In genomic region chr4:175253184-175253902, GRCh38 we compare ENCODE assay signal across 1 cellular context.
TF ChIP-seq lines count a peak whose summit lies in the region.

No MANE protein-coding gene starts in this region.

TF ChIP-seq in H1, 55 proteins besides CTCF, POLR2A, EP300 and RAD21 (continued from another document):
- TF ChIP-seq, protein P1, sequence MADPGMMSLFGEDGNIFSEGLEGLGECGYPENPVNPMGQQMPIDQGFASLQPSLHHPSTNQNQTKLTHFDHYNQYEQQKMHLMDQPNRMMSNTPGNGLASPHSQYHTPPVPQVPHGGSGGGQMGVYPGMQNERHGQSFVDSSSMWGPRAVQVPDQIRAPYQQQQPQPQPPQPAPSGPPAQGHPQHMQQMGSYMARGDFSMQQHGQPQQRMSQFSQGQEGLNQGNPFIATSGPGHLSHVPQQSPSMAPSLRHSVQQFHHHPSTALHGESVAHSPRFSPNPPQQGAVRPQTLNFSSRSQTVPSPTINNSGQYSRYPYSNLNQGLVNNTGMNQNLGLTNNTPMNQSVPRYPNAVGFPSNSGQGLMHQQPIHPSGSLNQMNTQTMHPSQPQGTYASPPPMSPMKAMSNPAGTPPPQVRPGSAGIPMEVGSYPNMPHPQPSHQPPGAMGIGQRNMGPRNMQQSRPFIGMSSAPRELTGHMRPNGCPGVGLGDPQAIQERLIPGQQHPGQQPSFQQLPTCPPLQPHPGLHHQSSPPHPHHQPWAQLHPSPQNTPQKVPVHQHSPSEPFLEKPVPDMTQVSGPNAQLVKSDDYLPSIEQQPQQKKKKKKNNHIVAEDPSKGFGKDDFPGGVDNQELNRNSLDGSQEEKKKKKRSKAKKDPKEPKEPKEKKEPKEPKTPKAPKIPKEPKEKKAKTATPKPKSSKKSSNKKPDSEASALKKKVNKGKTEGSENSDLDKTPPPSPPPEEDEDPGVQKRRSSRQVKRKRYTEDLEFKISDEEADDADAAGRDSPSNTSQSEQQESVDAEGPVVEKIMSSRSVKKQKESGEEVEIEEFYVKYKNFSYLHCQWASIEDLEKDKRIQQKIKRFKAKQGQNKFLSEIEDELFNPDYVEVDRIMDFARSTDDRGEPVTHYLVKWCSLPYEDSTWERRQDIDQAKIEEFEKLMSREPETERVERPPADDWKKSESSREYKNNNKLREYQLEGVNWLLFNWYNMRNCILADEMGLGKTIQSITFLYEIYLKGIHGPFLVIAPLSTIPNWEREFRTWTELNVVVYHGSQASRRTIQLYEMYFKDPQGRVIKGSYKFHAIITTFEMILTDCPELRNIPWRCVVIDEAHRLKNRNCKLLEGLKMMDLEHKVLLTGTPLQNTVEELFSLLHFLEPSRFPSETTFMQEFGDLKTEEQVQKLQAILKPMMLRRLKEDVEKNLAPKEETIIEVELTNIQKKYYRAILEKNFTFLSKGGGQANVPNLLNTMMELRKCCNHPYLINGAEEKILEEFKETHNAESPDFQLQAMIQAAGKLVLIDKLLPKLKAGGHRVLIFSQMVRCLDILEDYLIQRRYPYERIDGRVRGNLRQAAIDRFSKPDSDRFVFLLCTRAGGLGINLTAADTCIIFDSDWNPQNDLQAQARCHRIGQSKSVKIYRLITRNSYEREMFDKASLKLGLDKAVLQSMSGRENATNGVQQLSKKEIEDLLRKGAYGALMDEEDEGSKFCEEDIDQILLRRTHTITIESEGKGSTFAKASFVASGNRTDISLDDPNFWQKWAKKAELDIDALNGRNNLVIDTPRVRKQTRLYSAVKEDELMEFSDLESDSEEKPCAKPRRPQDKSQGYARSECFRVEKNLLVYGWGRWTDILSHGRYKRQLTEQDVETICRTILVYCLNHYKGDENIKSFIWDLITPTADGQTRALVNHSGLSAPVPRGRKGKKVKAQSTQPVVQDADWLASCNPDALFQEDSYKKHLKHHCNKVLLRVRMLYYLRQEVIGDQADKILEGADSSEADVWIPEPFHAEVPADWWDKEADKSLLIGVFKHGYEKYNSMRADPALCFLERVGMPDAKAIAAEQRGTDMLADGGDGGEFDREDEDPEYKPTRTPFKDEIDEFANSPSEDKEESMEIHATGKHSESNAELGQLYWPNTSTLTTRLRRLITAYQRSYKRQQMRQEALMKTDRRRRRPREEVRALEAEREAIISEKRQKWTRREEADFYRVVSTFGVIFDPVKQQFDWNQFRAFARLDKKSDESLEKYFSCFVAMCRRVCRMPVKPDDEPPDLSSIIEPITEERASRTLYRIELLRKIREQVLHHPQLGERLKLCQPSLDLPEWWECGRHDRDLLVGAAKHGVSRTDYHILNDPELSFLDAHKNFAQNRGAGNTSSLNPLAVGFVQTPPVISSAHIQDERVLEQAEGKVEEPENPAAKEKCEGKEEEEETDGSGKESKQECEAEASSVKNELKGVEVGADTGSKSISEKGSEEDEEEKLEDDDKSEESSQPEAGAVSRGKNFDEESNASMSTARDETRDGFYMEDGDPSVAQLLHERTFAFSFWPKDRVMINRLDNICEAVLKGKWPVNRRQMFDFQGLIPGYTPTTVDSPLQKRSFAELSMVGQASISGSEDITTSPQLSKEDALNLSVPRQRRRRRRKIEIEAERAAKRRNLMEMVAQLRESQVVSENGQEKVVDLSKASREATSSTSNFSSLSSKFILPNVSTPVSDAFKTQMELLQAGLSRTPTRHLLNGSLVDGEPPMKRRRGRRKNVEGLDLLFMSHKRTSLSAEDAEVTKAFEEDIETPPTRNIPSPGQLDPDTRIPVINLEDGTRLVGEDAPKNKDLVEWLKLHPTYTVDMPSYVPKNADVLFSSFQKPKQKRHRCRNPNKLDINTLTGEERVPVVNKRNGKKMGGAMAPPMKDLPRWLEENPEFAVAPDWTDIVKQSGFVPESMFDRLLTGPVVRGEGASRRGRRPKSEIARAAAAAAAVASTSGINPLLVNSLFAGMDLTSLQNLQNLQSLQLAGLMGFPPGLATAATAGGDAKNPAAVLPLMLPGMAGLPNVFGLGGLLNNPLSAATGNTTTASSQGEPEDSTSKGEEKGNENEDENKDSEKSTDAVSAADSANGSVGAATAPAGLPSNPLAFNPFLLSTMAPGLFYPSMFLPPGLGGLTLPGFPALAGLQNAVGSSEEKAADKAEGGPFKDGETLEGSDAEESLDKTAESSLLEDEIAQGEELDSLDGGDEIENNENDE (IDR thresholded peaks at IDR 0.05; ENCODE audit: insufficient replicate concordance, low read length): no peak
- TF ChIP-seq KDM1A (IDR thresholded peaks at IDR 0.05; ENCODE audit: borderline replicate concordance, low read length) (no peak), FOSL1 (IDR thresholded peaks at IDR 0.05; ENCODE audit: insufficient read depth, low read depth, low read length) (no peak), ZNF274 (IDR thresholded peaks at IDR 0.05; ENCODE audit: borderline replicate concordance, extremely low read depth, low read length) (no peak), ASH2L (IDR thresholded peaks at IDR 0.05; ENCODE audit: low read length) (no peak), CHD2 (IDR thresholded peaks at IDR 0.05; ENCODE audit: low read length) (no peak), HDAC2 (IDR thresholded peaks at IDR 0.05; ENCODE audit: borderline replicate concordance in 1 of 2, low read depth in 2 of 2, low read length in 2 of 2) (no peak), TCF12 (IDR thresholded peaks at IDR 0.05; ENCODE audit: low read depth, low read length) (no peak), JUN (IDR thresholded peaks at IDR 0.05; ENCODE audit: low read depth, low read length) (no peak)
